38 cellular contexts compared by ENCODE assay signal in genomic region chr22:32517488-32517887, GRCh38. TPM values are rescaled to one million over a fixed set of nuclear protein-coding genes. Genes with fewer than 3 reads are reported as not detected.
"Had no signal": no experiment of that assay in that cellular context is flagged by ENCODE, and none has a peak within 500 bp of the region (broad histone marks: within the 10 kb centered on the region; RNA-seq: fewer than 3 reads in every experiment).

No MANE protein-coding gene starts in this region.

- DNase-seq: Karpas-422, Kasumi-1, MG63, MM.1S, MV-4-11, NCI-H1048, NCI-H1092, NCI-H1092 treated with DMSO at 0.1 percent for 48 hours, NCI-H1105, NCI-H1105 treated with DMSO at 0.1 percent for 48 hours, NCI-H1417, NCI-H1417 treated with DMSO at 0.1 percent for 48 hours, NCI-H1436, NCI-H1436 treated with DMSO at 0.1 percent for 48 hours, NCI-H146, NCI-H1694, NCI-H1694 treated with DMSO at 0.1 percent for 48 hours, NCI-H187, NCI-H187 treated with DMSO at 0.1 percent for 48 hours, NCI-H1930, NCI-H2029, NCI-H2029 treated with DMSO at 0.1 percent for 48 hours, NCI-H2081, NCI-H2081 treated with DMSO at 0.1 percent for 48 hours, NCI-H2107, NCI-H2171, NCI-H2171 treated with DMSO at 0.1 percent for 48 hours, NCI-H2227 treated with DMSO at 0.1 percent for 48 hours, NCI-H226, NCI-H345, NCI-H446, NCI-H446 treated with DMSO at 0.1 percent for 48 hours, NCI-H510A, NCI-H510A treated with DMSO at 0.1 percent for 48 hours had no signal

- H3K36me3 ChIP-seq: MG63 had no signal

- H3K27me3 ChIP-seq: MG63 had no signal

- H3K4me3 ChIP-seq: MG63 had no signal

- H3K9me3 ChIP-seq: MG63 had no signal

RNA-seq across cellular contexts. Expression of gene BPIFC, which starts 53.2 kb away (rescaled TPM):
- total RNA-seq: LHCN-M2, M059J, MCF 10A, NCI-H460 had no signal
